ENCODE assay signal across 1 cellular context in genomic region chr19:43414554-43414953, GRCh38.
TF ChIP-seq lines count a peak whose summit lies in the region.

TEX101 (plus strand) TSS chr19:43414890; CDS start chr19:43415920, 1,030 bp downstream.

TF ChIP-seq in H1, 55 proteins besides CTCF, POLR2A, EP300 and RAD21 (continued from another document):
- no peak for TF ChIP-seq JUND (IDR thresholded peaks at IDR 0.05; ENCODE audit: low read length)
- no peak for TF ChIP-seq FOSL1 (IDR thresholded peaks at IDR 0.05; ENCODE audit: insufficient read depth, low read depth, low read length)
- TF ChIP-seq BRCA1 (IDR thresholded peaks at IDR 0.05; ENCODE audit: low read depth, low read length), result no peak
- TF ChIP-seq HDAC6 (IDR thresholded peaks at IDR 0.05; ENCODE audit: low read depth, low read length), result no peak
TF ChIP-seq in H1: peak in this region for 0.
